ENCODE assay signal across 29 cellular contexts in the genomic region with DNA sequence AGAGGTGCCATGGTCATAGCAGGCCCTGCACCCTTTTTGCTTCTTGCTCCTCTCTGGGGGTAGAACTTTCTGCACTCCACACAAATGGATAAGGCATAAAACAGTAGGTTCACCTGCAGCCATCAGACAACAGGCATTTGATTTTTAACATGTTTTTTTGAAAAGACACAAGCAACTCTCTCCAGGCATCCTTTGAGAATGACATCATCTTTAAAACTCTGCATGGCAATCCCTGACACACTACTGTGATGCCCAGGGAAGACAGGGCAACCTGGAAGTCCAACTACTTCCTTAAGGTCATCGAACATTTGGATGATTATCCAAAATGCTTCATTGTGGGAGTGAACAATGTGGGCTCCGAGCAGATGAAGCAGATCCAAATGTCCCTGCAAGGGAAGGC.
"Had no signal": no experiment of that assay in that cellular context is flagged by ENCODE, and none has a peak within 500 bp of the region (broad histone marks: within the 10 kb centered on the region; RNA-seq: fewer than 3 reads in every experiment).

No MANE protein-coding gene starts in this region.

- H3K4me3 Mint-ChIP-seq: dendritic cell treated with granulocyte-macrophage colony-stimulating factor and Interleukin-4, amounts not matched to agents 40 ng/mL and 50 ng/mL, for 4 days; effector memory CD8-positive, alpha-beta T cell; endodermal cell had no signal

- H3K4me3 ChIP-seq: colonic mucosa, coronary artery, dorsolateral prefrontal cortex, esophagus muscularis mucosa, esophagus squamous epithelium, gastrocnemius medialis, gastroesophageal sphincter, heart left ventricle, heart right ventricle had no signal

- H3K4me1 ChIP-seq: colonic mucosa, esophagus muscularis mucosa, foreskin keratinocyte, gastrocnemius medialis, gastroesophageal sphincter, heart left ventricle, heart right ventricle had no signal

- H3K27me3 ChIP-seq: colonic mucosa, dorsolateral prefrontal cortex, esophagus squamous epithelium, foreskin keratinocyte, gastrocnemius medialis, gastroesophageal sphincter, heart right ventricle had no signal

- H3K36me3 ChIP-seq: colonic mucosa, esophagus muscularis mucosa, esophagus squamous epithelium, gastrocnemius medialis, gastroesophageal sphincter, heart left ventricle, heart right ventricle had no signal

- H3K27me3 Mint-ChIP-seq: dendritic cell treated with granulocyte-macrophage colony-stimulating factor and Interleukin-4, amounts not matched to agents 40 ng/mL and 50 ng/mL, for 4 days had no signal

- H3K27ac ChIP-seq: colonic mucosa, coronary artery, dorsolateral prefrontal cortex, epithelial cell of prostate, esophagus muscularis mucosa, esophagus squamous epithelium, foreskin keratinocyte, gastrocnemius medialis, gastroesophageal sphincter, heart left ventricle, heart right ventricle had no signal

- FAIRE-seq: colon, endometrium, endothelial cell of umbilical vein, frontal cortex had no signal

- H3K9me3 Mint-ChIP-seq: dendritic cell treated with granulocyte-macrophage colony-stimulating factor and Interleukin-4, amounts not matched to agents 40 ng/mL and 50 ng/mL, for 4 days; effector memory CD8-positive, alpha-beta T cell; endodermal cell had no signal

- H3K9me3 ChIP-seq: colonic mucosa, esophagus muscularis mucosa, esophagus squamous epithelium, gastrocnemius medialis, gastroesophageal sphincter, heart left ventricle, heart right ventricle had no signal

- ATAC-seq: effector memory CD8-positive, alpha-beta T cell; esophagus mucosa; foreskin keratinocyte; gastrocnemius medialis; gastroesophageal sphincter; heart left ventricle; heart right ventricle had no signal

- H3K27ac Mint-ChIP-seq: dendritic cell treated with granulocyte-macrophage colony-stimulating factor and Interleukin-4, amounts not matched to agents 40 ng/mL and 50 ng/mL, for 4 days; effector memory CD8-positive, alpha-beta T cell; endodermal cell had no signal

- DNase-seq: colonic mucosa; cortex of kidney; dermis blood vessel endothelial cell; dorsolateral prefrontal cortex; effector CD4-positive, alpha-beta T cell; effector CD8-positive, alpha-beta T cell; effector memory CD4-positive, alpha-beta T cell; effector memory CD8-positive, alpha-beta T cell; endodermal cell; erythroblast; esophagus squamous epithelium; foreskin fibroblast; foreskin keratinocyte; foreskin melanocyte; gastrocnemius medialis; glutamatergic neuron; head of caudate nucleus; heart left ventricle; heart right ventricle had no signal
